In genomic region chr2:111912547-111912946, GRCh38 we compare ENCODE assay signal across 15 cellular contexts.
"Had no signal": no experiment of that assay in that cellular context is flagged by ENCODE, and none has a peak within 500 bp of the region (broad histone marks: within the 10 kb centered on the region; RNA-seq: fewer than 3 reads in every experiment).

No MANE protein-coding gene starts in this region.

- ATAC-seq: activated naive CD8-positive, alpha-beta T cell treated with anti-CD3 and anti-CD28 coated beads, Interleukin-2, amount 50 U/mL, for 24 hours; stimulated activated naive CD8-positive, alpha-beta T cell treated with anti-CD3 and anti-CD28 coated beads, Interleukin-15, Interleukin-2, amounts not matched to agents 100 U/mL and 50 U/mL, for 24 hours; T-cell; upper lobe of right lung had no signal

- H3K9me3 ChIP-seq: suprapubic skin, upper lobe of right lung had no signal

- H3K27ac ChIP-seq: epithelial cell of prostate, suprapubic skin, upper lobe of right lung, VCaP had no signal

- H3K27me3 ChIP-seq: suprapubic skin, upper lobe of right lung had no signal

- H3K36me3 ChIP-seq: upper lobe of right lung had no signal

- H3K4me3 ChIP-seq: suprapubic skin, upper lobe of right lung had no signal

- DNase-seq: activated CD4-positive, alpha-beta T cell treated with anti-CD3 and anti-CD28 coated beads for 48 hours; activated CD8-positive, alpha-beta memory T cell treated with anti-CD3 and anti-CD28 coated beads for 24 hours; activated naive CD4-positive, alpha-beta T cell treated with Interleukin-2 at 50 U/mL for 16 hours; activated naive CD8-positive, alpha-beta T cell treated with anti-CD3 and anti-CD28 coated beads, Interleukin-2, amount 50 U/mL, for 24 hours; effector memory CD4-positive, alpha-beta T cell; kidney glomerular epithelial cell; stimulated activated CD4-positive, alpha-beta T cell treated with anti-CD3 and anti-CD28 coated beads, Interleukin-4, amount 100 ng/mL, for 1 hour; stimulated activated CD8-positive, alpha-beta memory T cell treated with anti-CD3 and anti-CD28 coated beads, Interleukin-4, amount 100 ng/mL, for 48 hours; stimulated activated naive CD8-positive, alpha-beta T cell treated with anti-CD3 and anti-CD28 coated beads, Interleukin-15, Interleukin-2, amounts not matched to agents 100 U/mL and 50 U/mL, for 24 hours; T-cell; T1000; upper lobe of right lung had no signal
